In the genomic region with DNA sequence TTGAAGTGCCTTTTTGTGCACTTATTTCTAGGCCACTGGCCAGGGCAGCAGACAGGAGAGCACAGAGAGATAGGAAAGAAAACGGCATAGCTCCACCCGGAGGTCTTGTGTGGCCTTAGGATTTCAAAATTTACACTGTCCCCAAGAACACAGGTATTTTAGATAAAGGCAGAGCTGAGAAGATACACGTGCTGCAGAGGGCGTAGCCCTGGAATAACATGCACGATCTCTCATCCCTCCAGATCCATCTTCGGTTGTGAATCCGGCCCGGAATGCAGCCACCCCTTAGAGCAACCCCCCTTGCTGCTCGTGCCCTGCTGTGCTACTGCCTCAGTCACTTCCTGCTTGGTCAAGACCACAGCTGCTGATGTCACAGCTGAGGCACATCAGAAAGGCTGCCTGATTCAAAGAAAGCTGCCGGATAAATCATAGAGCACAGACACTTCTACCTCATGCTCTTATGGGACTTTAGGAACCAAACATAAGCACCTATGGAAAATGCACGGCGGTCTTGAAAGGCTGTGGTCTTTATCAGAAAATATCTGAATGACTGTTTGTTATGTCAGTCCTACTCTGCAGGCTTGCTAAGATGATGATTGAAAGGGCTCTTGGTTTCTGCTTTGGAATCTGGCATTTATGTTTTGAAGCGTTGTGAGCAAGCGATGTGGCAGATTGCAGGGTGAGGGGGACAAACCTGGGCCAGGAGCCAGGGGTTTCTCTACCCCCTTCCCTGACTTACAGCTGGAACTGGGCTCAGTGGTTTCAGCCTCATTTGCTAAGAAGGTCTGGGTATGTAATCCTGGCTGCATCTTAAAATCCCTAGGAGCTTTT, we compare ENCODE assay signal across 7 cellular contexts.
DNase-seq lines count a peak whose midpoint lies in the region; ATAC-seq and TF ChIP-seq lines count a peak whose summit lies in the region.

No MANE protein-coding gene starts in this region.

- 56% methylated on average over 8 of the region's 14 CpGs for WGBS in right lobe of liver (ENCODE audit: insufficient coverage, low coverage, low lambda C conversion rate, missing lambda C conversion rate)

- peak; percentile 70 for ATAC-seq in GM18867 (IDR thresholded peaks at IDR 0.05; ENCODE audit: unreplicated experiment)
- peak; percentile 28 to 42 (median 35) for ATAC-seq in right lobe of liver
- no peak for ATAC-seq in foreskin keratinocyte

- peaks cover 0 to 12% (median 3%) of the 10 kb centered on the region in 4 donors for H3K4me1 ChIP-seq in right lobe of liver
- H3K4me1 ChIP-seq in foreskin keratinocyte = peaks cover 11% of the 10 kb centered on the region

- in situ Hi-C loops in KBM-7 (cut with MboI; ENCODE audit: low pct_unique_long_range_greater_than_20kb, low sequenced_read_pairs) = no loop called here

- DNase-seq in KBM-7 (peak; percentile 32), amniotic stem cell (lab: John Stamatoyannopoulos, UW) (peak; percentile 10), right lobe of liver (no peak), NOMO-1 treated with dmso at 0.1 percent for 144 hours (lab: John Stamatoyannopoulos, UW; ENCODE audit: unreplicated experiment) (no peak), foreskin keratinocyte (no peak), SKM-1 (lab: John Stamatoyannopoulos, UW; ENCODE audit: unreplicated experiment) (no peak)

- intact Hi-C loops in right lobe of liver (cut with DNase I) = no loop called here

- TF ChIP-seq POLR2A in right lobe of liver (IDR thresholded peaks at IDR 0.05) = no peak

- peaks cover 0 to 4% (median 0%) of the 10 kb centered on the region in 4 donors for H3K36me3 ChIP-seq in right lobe of liver

- H3K4me3 ChIP-seq in right lobe of liver = no peak overlapping the region

- no peaks in the 10 kb centered on the region for H3K27me3 ChIP-seq in right lobe of liver
- H3K27me3 ChIP-seq in foreskin keratinocyte = no peaks in the 10 kb centered on the region

- no peaks in the 10 kb centered on the region for H3K9me3 ChIP-seq in right lobe of liver

- H3K27ac ChIP-seq in right lobe of liver = no peak overlapping the region
- H3K27ac ChIP-seq in foreskin keratinocyte = no peak overlapping the region

- TF ChIP-seq CTCF in right lobe of liver (IDR thresholded peaks at IDR 0.05) (no peak), foreskin keratinocyte (conservative IDR thresholded peaks at IDR 0.05) (no peak)

Comparison
In these comparisons a context has a peak if more than half of its experiments do, and no peak if none do; other contexts are left out.
1. DNase-seq: peak in KBM-7 (single experiment) and amniotic stem cell (single experiment); none in right lobe of liver (0 of 3), NOMO-1 treated with dmso at 0.1 percent for 144 hours (single experiment), foreskin keratinocyte (0 of 2) and SKM-1 (single experiment).